27 cellular contexts compared by ENCODE assay signal in genomic region chr12:30602678-30603077, GRCh38.
"Had no signal": no experiment of that assay in that cellular context is flagged by ENCODE, and none has a peak within 500 bp of the region (broad histone marks: within the 10 kb centered on the region; RNA-seq: fewer than 3 reads in every experiment).

No MANE protein-coding gene starts in this region.

- H3K27ac ChIP-seq: stomach, suprapubic skin, testis, thoracic aorta, thyroid gland, tibial artery, tibial nerve, transverse colon, upper lobe of left lung, upper lobe of right lung, uterus, vagina had no signal

- FAIRE-seq: urothelium cell line had no signal

- H3K9me3 ChIP-seq: testis, thyroid gland, transverse colon, upper lobe of right lung, uterus, vagina had no signal

- H3K4me1 ChIP-seq: stomach, suprapubic skin, testis, thyroid gland, tibial artery, tibial nerve, transverse colon, upper lobe of left lung, upper lobe of right lung, uterus, vagina had no signal

- DNase-seq: stimulated activated CD4-positive, alpha-beta T cell treated with anti-CD3 and anti-CD28 coated beads, Interleukin-2, amount 100 ng/mL, for 48 hours; stimulated activated CD4-positive, alpha-beta T cell treated with anti-CD3 and anti-CD28 coated beads, Interleukin-4, amount 100 ng/mL, for 1 hour; stimulated activated CD4-positive, alpha-beta T cell treated with anti-CD3 and anti-CD28 coated beads, Interleukin-4, amount 100 ng/mL, for 24 hours; stimulated activated CD4-positive, alpha-beta T cell treated with anti-CD3 and anti-CD28 coated beads, Interleukin-4, amount 100 ng/mL, for 4 hours; stimulated activated CD8-positive, alpha-beta memory T cell treated with anti-CD3 and anti-CD28 coated beads, Interleukin-4, amount 100 ng/mL, for 48 hours; stimulated activated naive B cell treated with anti-CD40 and anti-IgM and Interleukin-4, amounts not matched to agents 10 μg/mL and 1 μg/mL and 100 μg/mL, for 72 hours; stimulated activated naive CD4-positive, alpha-beta T cell; stimulated activated naive CD4-positive, alpha-beta T cell treated with Interleukin-2 at 50 U/mL for 16 hours; stimulated activated naive CD8-positive, alpha-beta T cell treated with anti-CD3 and anti-CD28 coated beads, Interleukin-15, amount 100 ng/mL, for 72 hours; stimulated activated naive CD8-positive, alpha-beta T cell treated with anti-CD3 and anti-CD28 coated beads, Interleukin-15, Interleukin-2, amounts not matched to agents 100 U/mL and 50 U/mL, for 24 hours; stomach; substantia nigra; testis; thyroid gland; tibial artery; transverse colon; trophoblast cell; upper lobe of left lung; upper lobe of right lung; uterus had no signal

- H3K36me3 ChIP-seq: stomach, suprapubic skin, thoracic aorta, thyroid gland, tibial artery, tibial nerve, transverse colon, upper lobe of left lung, upper lobe of right lung, uterus, vagina had no signal

- ATAC-seq: stimulated activated effector memory CD8-positive, alpha-beta T cell treated with anti-CD3 and anti-CD28 coated beads, Interleukin-12 subunit alpha, Interleukin-12 subunit beta, amount 100 ng/mL, for 72 hours; stimulated activated memory B cell treated with anti-CD40 and anti-IgM and Interleukin-4, amounts not matched to agents 10 μg/mL and 1 μg/mL and 100 μg/mL, for 72 hours; stimulated activated naive B cell treated with anti-CD40 and anti-IgM and Interleukin-4, amounts not matched to agents 10 μg/mL and 1 μg/mL and 100 μg/mL, for 72 hours; stimulated activated naive CD8-positive, alpha-beta T cell treated with anti-CD3 and anti-CD28 coated beads, Interleukin-15, amount 100 ng/mL, for 72 hours; stimulated activated naive CD8-positive, alpha-beta T cell treated with anti-CD3 and anti-CD28 coated beads, Interleukin-15, Interleukin-2, amounts not matched to agents 100 U/mL and 50 U/mL, for 24 hours; upper lobe of right lung had no signal

- H3K27me3 ChIP-seq: stomach, suprapubic skin, testis, thyroid gland, tibial artery, tibial nerve, transverse colon, upper lobe of left lung, upper lobe of right lung, uterus, vagina had no signal

- H3K4me3 ChIP-seq: stomach, suprapubic skin, testis, thoracic aorta, thyroid gland, tibial artery, tibial nerve, transverse colon, upper lobe of left lung, upper lobe of right lung, uterus, vagina had no signal
